ENCODE assay signal across 32 cellular contexts in the genomic region with DNA sequence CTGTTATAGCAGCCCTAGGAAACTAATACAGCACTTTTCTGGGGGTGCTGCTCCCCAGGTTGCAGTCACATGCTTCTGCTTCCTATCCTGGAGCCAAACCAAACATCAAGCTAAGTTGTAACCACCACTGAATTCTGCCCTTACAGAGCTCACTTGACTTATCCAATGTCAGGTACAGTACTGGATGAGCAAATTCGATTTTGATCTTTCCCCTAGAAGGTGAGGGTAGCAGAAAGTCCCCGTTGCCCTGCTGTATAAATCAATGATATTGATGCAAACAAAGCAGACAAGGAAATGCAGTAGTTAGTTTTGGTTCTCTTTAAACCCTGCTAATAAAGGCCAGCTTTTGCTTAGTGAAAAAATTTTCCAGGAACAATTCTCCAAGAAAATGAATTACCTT. TPM values are rescaled to one million over a fixed set of nuclear protein-coding genes. Genes with fewer than 3 reads are reported as not detected.
"Had no signal": no experiment of that assay in that cellular context is flagged by ENCODE, and none has a peak within 500 bp of the region (broad histone marks: within the 10 kb centered on the region; RNA-seq: fewer than 3 reads in every experiment).

No MANE protein-coding gene starts in this region.

- H3K27me3 ChIP-seq: neural progenitor cell, ovary, spleen, suprapubic skin, testis, tibial artery, transverse colon, upper lobe of right lung, uterus had no signal

- H3K9me3 Mint-ChIP-seq: nephron, neural progenitor cell, type B pancreatic cell had no signal

- H3K36me3 ChIP-seq: neural progenitor cell, ovary, spleen, suprapubic skin, tibial artery, transverse colon, upper lobe of right lung, uterus had no signal

- H3K4me1 Mint-ChIP-seq: natural killer cell; nephron; neural progenitor cell; stimulated activated memory B cell treated with anti-CD40 and anti-IgM and Interleukin-4, amounts not matched to agents 10 μg/mL and 1 μg/mL and 100 μg/mL, for 72 hours; stimulated activated naive CD8-positive, alpha-beta T cell treated with anti-CD3 and anti-CD28 coated beads, Interleukin-15, amount 100 ng/mL, for 72 hours had no signal

- ATAC-seq: natural killer cell; psoas muscle; right cardiac atrium; sciatic nerve; stimulated activated memory B cell treated with anti-CD40 and anti-IgM and Interleukin-4, amounts not matched to agents 10 μg/mL and 1 μg/mL and 100 μg/mL, for 72 hours; stimulated activated naive CD8-positive, alpha-beta T cell treated with anti-CD3 and anti-CD28 coated beads, Interleukin-15, amount 100 ng/mL, for 72 hours; stimulated activated naive CD8-positive, alpha-beta T cell treated with anti-CD3 and anti-CD28 coated beads, Interleukin-15, Interleukin-2, amounts not matched to agents 100 U/mL and 50 U/mL, for 24 hours; upper lobe of right lung had no signal

- H3K4me1 ChIP-seq: neural progenitor cell, parathyroid adenoma, psoas muscle, spleen, suprapubic skin, testis, tibial artery, transverse colon, upper lobe of right lung, uterus had no signal

- H3K4me3 ChIP-seq: neural progenitor cell, ovary, psoas muscle, skin epidermis, smooth muscle cell, spleen, suprapubic skin, testis, tibial artery, transverse colon, upper lobe of right lung, uterus had no signal

- H3K9me3 ChIP-seq: ovary, psoas muscle, suprapubic skin, testis, tibial artery, transverse colon, upper lobe of right lung, uterus had no signal

- H2AFZ ChIP-seq: neural progenitor cell, parathyroid adenoma had no signal

- DNase-seq: natural killer cell; occipital lobe; ovary; posterior cingulate gyrus; psoas muscle; right cardiac atrium; spleen; stimulated activated CD4-positive, alpha-beta T cell treated with anti-CD3 and anti-CD28 coated beads, Interleukin-12 subunit alpha, Interleukin-12 subunit beta, amount 100 ng/mL, for 4 hours; stimulated activated CD4-positive, alpha-beta T cell treated with anti-CD3 and anti-CD28 coated beads, Interleukin-1b, Interleukin-23, amount 100 ng/mL, for 48 hours; stimulated activated CD4-positive, alpha-beta T cell treated with anti-CD3 and anti-CD28 coated beads, Interleukin-4, amount 100 ng/mL, for 1 hour; stimulated activated CD4-positive, alpha-beta T cell treated with anti-CD3 and anti-CD28 coated beads, Interleukin-4, amount 100 ng/mL, for 4 hours; stimulated activated CD8-positive, alpha-beta memory T cell treated with anti-CD3 and anti-CD28 coated beads, Interleukin-4, amount 100 ng/mL, for 48 hours; stimulated activated naive CD4-positive, alpha-beta T cell; stimulated activated naive CD8-positive, alpha-beta T cell treated with anti-CD3 and anti-CD28 coated beads, Interleukin-15, amount 100 ng/mL, for 72 hours; stimulated activated naive CD8-positive, alpha-beta T cell treated with anti-CD3 and anti-CD28 coated beads, Interleukin-15, Interleukin-2, amounts not matched to agents 100 U/mL and 50 U/mL, for 24 hours; substantia nigra; testis; tibial artery; transverse colon; upper lobe of right lung; uterus had no signal

- H3K4me3 Mint-ChIP-seq: natural killer cell; nephron; neural progenitor cell; stimulated activated memory B cell treated with anti-CD40 and anti-IgM and Interleukin-4, amounts not matched to agents 10 μg/mL and 1 μg/mL and 100 μg/mL, for 72 hours; stimulated activated naive CD8-positive, alpha-beta T cell treated with anti-CD3 and anti-CD28 coated beads, Interleukin-15, amount 100 ng/mL, for 72 hours; type B pancreatic cell had no signal

- H3K9ac ChIP-seq: neural progenitor cell, parathyroid adenoma had no signal

- H3K27me3 Mint-ChIP-seq: progenitor cell of endocrine pancreas; stimulated activated naive CD8-positive, alpha-beta T cell treated with anti-CD3 and anti-CD28 coated beads, Interleukin-15, amount 100 ng/mL, for 72 hours; type B pancreatic cell had no signal

- H3K27ac Mint-ChIP-seq: natural killer cell; nephron; neural progenitor cell; progenitor cell of endocrine pancreas; stimulated activated memory B cell treated with anti-CD40 and anti-IgM and Interleukin-4, amounts not matched to agents 10 μg/mL and 1 μg/mL and 100 μg/mL, for 72 hours; type B pancreatic cell had no signal

- H3K36me3 Mint-ChIP-seq: natural killer cell; neural progenitor cell; stimulated activated memory B cell treated with anti-CD40 and anti-IgM and Interleukin-4, amounts not matched to agents 10 μg/mL and 1 μg/mL and 100 μg/mL, for 72 hours; type B pancreatic cell had no signal

- H3K79me2 ChIP-seq: parathyroid adenoma had no signal

- H3K4me2 ChIP-seq: neural progenitor cell, smooth muscle cell had no signal

- H3K27ac ChIP-seq: neural progenitor cell, ovary, parathyroid adenoma, psoas muscle, skin epidermis, spleen, suprapubic skin, testis, tibial artery, transverse colon, upper lobe of right lung, uterus had no signal

RNA-seq across cellular contexts. Expression of a gene that starts 56.1 kb away (rescaled TPM):
- total RNA-seq: natural killer cell, osteoblast, progenitor cell of endocrine pancreas, psoas muscle, right cardiac atrium, sciatic nerve, smooth muscle cell, spleen, transverse colon, upper lobe of right lung had no signal
- polyA plus RNA-seq: ovary, psoas muscle, right cardiac atrium, smooth muscle cell had no signal
